In the genomic region with DNA sequence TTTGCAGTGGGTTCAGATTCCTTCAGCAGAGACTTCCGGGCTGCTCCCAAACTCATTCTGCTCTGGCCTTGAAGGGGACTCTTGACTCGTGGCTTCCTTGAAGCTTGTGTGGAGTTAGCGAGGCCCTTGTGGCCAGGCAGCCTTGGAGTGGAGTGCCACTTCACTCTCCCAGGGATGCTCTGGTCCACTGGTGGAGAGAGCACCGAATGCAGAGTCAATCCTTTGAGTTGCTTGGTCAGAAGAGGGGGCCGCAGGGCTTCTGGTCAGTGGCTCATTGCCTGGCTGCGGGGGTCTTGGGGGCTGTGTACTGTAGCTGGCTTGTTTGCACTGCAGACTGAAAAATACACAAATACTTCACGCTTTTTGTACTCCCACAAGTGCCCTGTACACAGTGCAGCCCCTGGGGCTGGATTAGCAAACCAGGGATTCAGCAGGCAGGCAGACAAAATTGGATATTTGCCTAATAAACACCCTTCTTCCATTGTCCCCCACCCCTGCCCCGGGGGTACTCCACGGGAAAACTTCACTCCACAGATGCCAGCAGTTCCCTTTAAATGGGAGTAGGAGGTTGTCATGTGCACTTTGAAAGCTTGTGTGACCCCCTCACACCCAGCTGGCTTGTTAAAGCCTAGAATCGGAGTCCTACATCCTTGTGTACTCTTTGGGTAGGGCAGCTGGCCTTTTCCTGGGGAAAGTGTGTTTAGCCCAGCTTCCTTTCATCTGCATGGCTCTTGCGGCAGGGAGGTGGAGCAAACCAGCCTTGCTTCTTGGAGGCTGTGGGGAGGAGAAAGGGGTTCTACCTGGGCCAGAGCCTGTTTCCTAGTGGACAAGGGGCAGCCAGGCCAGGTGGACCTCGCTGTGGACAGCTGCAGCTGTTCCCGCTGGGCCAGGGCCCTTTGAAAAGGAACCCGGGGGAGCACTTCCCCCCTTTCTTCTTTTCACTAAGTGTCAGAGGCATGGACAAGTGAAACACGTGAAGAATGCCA, we compare ENCODE assay signal across 12 cellular contexts. TPM values are rescaled to one million over a fixed set of nuclear protein-coding genes. Genes with fewer than 3 reads are reported as not detected.
DNase-seq lines count a peak whose midpoint lies in the region; ATAC-seq and TF ChIP-seq lines count a peak whose summit lies in the region.
"Had no signal": no experiment of that assay in that cellular context is flagged by ENCODE, and none has a peak within 500 bp of the region (broad histone marks: within the 10 kb centered on the region; RNA-seq: fewer than 3 reads in every experiment).

No MANE protein-coding gene starts in this region.

- in situ Hi-C loops in IMR-90 (cut with MboI; ENCODE audit: low sequenced_read_pairs) = loop anchor here (10.0 kb wide), 1 partner anchor 76 kb away; no protein-coding TSS in a partner anchor

- H3K14ac ChIP-seq in IMR-90 (replicated peaks; ENCODE audit: low read depth, low read length) = peak overlapping the region; percentile 64

- POLR2A ChIA-PET in IMR-90 (lab: Charles Lee; ENCODE audit: unreplicated experiment) = no interaction called here

- no peaks in the 10 kb centered on the region for H3K27me3 ChIP-seq in IMR-90 (ENCODE audit: control insufficient read depth, insufficient read depth, low read length)
- H3K27me3 ChIP-seq in gastroesophageal sphincter = peaks cover 54% of the 10 kb centered on the region
- H3K27me3 ChIP-seq in neuron (ENCODE audit: insufficient read depth, low read length) = no peaks in the 10 kb centered on the region

- H2AK5ac ChIP-seq in IMR-90 (ENCODE audit: low read depth, low read length) = peak overlapping the region; percentile 85

- peaks cover 40% of the 10 kb centered on the region for H3K4me1 ChIP-seq in ES-I3 (ENCODE audit: insufficient read depth, low read length)
- H3K4me1 ChIP-seq in IMR-90 (ENCODE audit: control insufficient read depth, insufficient read depth, low read length) = peaks cover 29% of the 10 kb centered on the region
- peaks cover 0 to 77% (median 17%) of the 10 kb centered on the region in 3 donors for H3K4me1 ChIP-seq in gastroesophageal sphincter
- H3K4me1 ChIP-seq in neuron (ENCODE audit: insufficient read depth, low read length) = peaks cover 58% of the 10 kb centered on the region

- TF ChIP-seq RAD21 in IMR-90 (IDR thresholded peaks at IDR 0.05; ENCODE audit: low read length) = no peak

- H3K4me2 ChIP-seq in IMR-90 (ENCODE audit: low read depth, low read length) = peak overlapping the region; percentile 44

- H2BK20ac ChIP-seq in IMR-90 (ENCODE audit: low read depth, low read length) = no peak overlapping the region; the same call in 1 of the 2 replicates

- peaks cover 56% of the 10 kb centered on the region for H4K20me1 ChIP-seq in IMR-90 (ENCODE audit: insufficient read depth, low read length)

- CTCF ChIA-PET in IMR-90 (lab: Yijun Ruan, JAX) = no interaction called here

- peak overlapping the region; percentile 88 for H4K91ac ChIP-seq in IMR-90 (ENCODE audit: insufficient read depth, low read depth, low read length)

- H3K27ac ChIP-seq in IMR-90 (ENCODE audit: insufficient read depth, low read length) (peak overlapping the region; percentile 13), gastroesophageal sphincter (peak overlapping the region in 3 of 4 donors; percentile 21 to 95 (median 94))
- H3K27ac ChIP-seq: thoracic aorta had no signal

- BruUV-seq in IMR-90 (replicated peaks; lab: Mats Ljungman, UMichigan) = no TSS peak

- no peak for ATAC-seq in IMR-90 (ENCODE audit: low read depth)
- no peak for ATAC-seq in gastroesophageal sphincter

- peaks cover 14% of the 10 kb centered on the region for H3K9me1 ChIP-seq in IMR-90 (ENCODE audit: insufficient read depth, low read length)

- TF ChIP-seq POLR2A in IMR-90 (IDR thresholded peaks at IDR 0.05; ENCODE audit: low read depth, low read length) (no peak), gastroesophageal sphincter (IDR thresholded peaks at IDR 0.05) (no peak)

- H2AK9ac ChIP-seq in IMR-90 (replicated peaks; ENCODE audit: low read depth, low read length, poor library complexity) = peak overlapping the region; percentile 66

- 0 out of 3 replicates have a peak overlapping the region, but pooled peaks have one; percentile 35 for H2BK15ac ChIP-seq in IMR-90 (ENCODE audit: low read depth, low read length)

- TF ChIP-seq EP300 in gastroesophageal sphincter (IDR thresholded peaks at IDR 0.05) = no peak

- no peak overlapping the region for H3K4me3 ChIP-seq in IMR-90 (ENCODE audit: insufficient read depth, low read depth, low read length)
- H3K4me3 ChIP-seq in gastroesophageal sphincter = no peak overlapping the region
- H3K4me3 ChIP-seq in neuron (ENCODE audit: low read length) = peak overlapping the region; percentile 96
- H3K4me3 ChIP-seq: esophagus squamous epithelium had no signal

- H3K18ac ChIP-seq in IMR-90 (ENCODE audit: low read depth, low read length) = peak overlapping the region; percentile 36

- no peak for TF ChIP-seq CTCF in IMR-90 (conservative IDR thresholded peaks at IDR 0.05; ENCODE audit: low read depth, low read length)
- TF ChIP-seq CTCF in gastroesophageal sphincter (IDR thresholded peaks at IDR 0.05) = no peak

- dilution Hi-C loops in IMR-90 (cut with HindIII; ENCODE audit: low sequenced_read_pairs, unreplicated experiment) = no loop called here

- peak overlapping the region; percentile 83 for H3K23ac ChIP-seq in IMR-90 (ENCODE audit: low read depth, low read length)

- H2BK5ac ChIP-seq in IMR-90 (ENCODE audit: low read depth, low read length, poor library complexity, severe bottlenecking) = peak overlapping the region; percentile 96

- H2BK120ac ChIP-seq in IMR-90 (ENCODE audit: low read depth, low read length) = peak overlapping the region; percentile 90

- peak overlapping the region; percentile 38; the same call in 1 of the 2 replicates for H4K5ac ChIP-seq in IMR-90 (ENCODE audit: low read depth, low read length)

- peak overlapping the region; percentile 11 to 62; a peak in 3 of 4 replicates for H4K8ac ChIP-seq in IMR-90 (ENCODE audit: low read depth in 2 of 2, low read length in 2 of 2)

- DNase-seq in IMR-90 (no peak), HuH-7 (ENCODE audit: low spot score) (no peak)
- no peak for DNase-seq in stimulated activated naive CD4-positive, alpha-beta T cell treated with Interleukin-2 at 50 U/mL for 16 hours (lab: John Stamatoyannopoulos, UW)
- DNase-seq in activated T-cell treated with anti-CD3 and anti-CD28 coated beads, Interleukin-2, amount 50 U/mL, for 48 hours = no peak
- DNase-seq: activated naive CD4-positive, alpha-beta T cell treated with anti-CD3 and anti-CD28 coated beads, Interleukin-2, amount 50 U/mL, for 16 hours; esophagus squamous epithelium; naive B cell; NCI-H2081 had no signal

- intact Hi-C loops in IMR-90 (cut with micrococcal nuclease) = loop anchor here (5.0 kb wide), 1 partner anchor 198 kb away; no protein-coding TSS in a partner anchor

- H2AFZ ChIP-seq in IMR-90 (replicated peaks; ENCODE audit: low read length, poor library complexity) = peak overlapping the region; percentile 59
- H2AFZ ChIP-seq in neuron (ENCODE audit: low read depth, low read length) = no peak overlapping the region

- H3K4ac ChIP-seq in IMR-90 (ENCODE audit: low read depth, low read length) = peak overlapping the region; percentile 94

- H3K79me1 ChIP-seq in IMR-90 (ENCODE audit: low read depth in 1 of 2, low read length in 2 of 2) = peaks cover 0 to 73% of the 10 kb centered on the region in 2 experiments; a peak in 3 of 4 replicates

- WGBS in IMR-90 (ENCODE audit: extremely low coverage in 2 of 2, insufficient read length in 1 of 2), 2 experiments = no CpG with 5 or more reads among the region's 15 CpGs
- WGBS in gastroesophageal sphincter (ENCODE audit: low coverage in 1 of 2), 2 donors = 43 to 75% methylated on average over 2 to 7 of the region's 15 CpGs

- peak overlapping the region; percentile 89; the same call in 1 of the 2 replicates for H3K9ac ChIP-seq in ES-I3 (ENCODE audit: low read depth, low read length)
- H3K9ac ChIP-seq in IMR-90 (ENCODE audit: low read depth, low read length) = peak overlapping the region; percentile 91

- H3K56ac ChIP-seq in IMR-90 (ENCODE audit: extremely low read depth, insufficient read depth, low read length) = peak overlapping the region; percentile 23

- H3K36me3 ChIP-seq in ES-I3 (ENCODE audit: insufficient read depth, low read length) (no peaks in the 10 kb centered on the region), IMR-90 (ENCODE audit: control insufficient read depth, insufficient read depth, low read length) (no peaks in the 10 kb centered on the region), gastroesophageal sphincter (no peaks in the 10 kb centered on the region), neuron (ENCODE audit: insufficient read depth, low read length) (no peaks in the 10 kb centered on the region)
- H3K36me3 ChIP-seq: esophagus squamous epithelium, thoracic aorta had no signal

- H3K9me3 ChIP-seq in ES-I3 (ENCODE audit: control insufficient read depth, insufficient read depth, low read length) (no peaks in the 10 kb centered on the region), IMR-90 (ENCODE audit: control insufficient read depth, insufficient read depth, low read length) (no peaks in the 10 kb centered on the region), gastroesophageal sphincter (no peaks in the 10 kb centered on the region), neuron (ENCODE audit: low read length) (no peaks in the 10 kb centered on the region)
- H3K9me3 ChIP-seq: esophagus squamous epithelium, thoracic aorta had no signal

TF ChIP-seq in IMR-90, 13 proteins besides CTCF, POLR2A, EP300 and RAD21 (continues in another document):
- TF ChIP-seq RCOR1 (IDR thresholded peaks at IDR 0.05; ENCODE audit: insufficient replicate concordance, low read length) (no peak), RFX5 (IDR thresholded peaks at IDR 0.05; ENCODE audit: low read depth, low read length) (no peak), SMC3 (IDR thresholded peaks at IDR 0.05; ENCODE audit: low read depth, low read length) (no peak), NFE2L2 (IDR thresholded peaks at IDR 0.05; ENCODE audit: low read depth, low read length) (no peak), MXI1 (IDR thresholded peaks at IDR 0.05; ENCODE audit: borderline replicate concordance, low read depth, low read length) (no peak), CEBPB (IDR thresholded peaks at IDR 0.05; ENCODE audit: low read depth, low read length) (no peak), CHD1 (IDR thresholded peaks at IDR 0.05; ENCODE audit: low read depth, low read length) (no peak)
- TF ChIP-seq, protein P1, sequence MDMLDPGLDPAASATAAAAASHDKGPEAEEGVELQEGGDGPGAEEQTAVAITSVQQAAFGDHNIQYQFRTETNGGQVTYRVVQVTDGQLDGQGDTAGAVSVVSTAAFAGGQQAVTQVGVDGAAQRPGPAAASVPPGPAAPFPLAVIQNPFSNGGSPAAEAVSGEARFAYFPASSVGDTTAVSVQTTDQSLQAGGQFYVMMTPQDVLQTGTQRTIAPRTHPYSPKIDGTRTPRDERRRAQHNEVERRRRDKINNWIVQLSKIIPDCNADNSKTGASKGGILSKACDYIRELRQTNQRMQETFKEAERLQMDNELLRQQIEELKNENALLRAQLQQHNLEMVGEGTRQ (IDR thresholded peaks at IDR 0.05; ENCODE audit: low read depth, low read length) = no peak

RNA-seq across cellular contexts. Expression of gene GLI2, which starts 3.4 kb away (rescaled TPM):
- total RNA-seq in IMR-90 (2012; rRNA removed) (3.8 and 4.7 TPM in 2 replicates), gastroesophageal sphincter (10 to 100 TPM in 2 of 4 donors, 1 to 10 TPM in 2; 6.3 to 22.3 (median 11.0) TPM)
- polyA plus RNA-seq in IMR-90 (2012; rRNA removed) = 26.0 and 31.5 TPM in 2 replicates
- polyA plus RNA-seq in IMR-90 (2012; cell fraction: cytosol; rRNA removed) = 7.6 and 16.7 TPM in 2 replicates
- 57.0 and 124 TPM in 2 replicates for polyA plus RNA-seq in IMR-90 (2012; cell fraction: nucleus; rRNA removed; ENCODE audit: low replicate concordance)
